Comparison of ENCODE assay signal across 2 cellular contexts in the genomic region with DNA sequence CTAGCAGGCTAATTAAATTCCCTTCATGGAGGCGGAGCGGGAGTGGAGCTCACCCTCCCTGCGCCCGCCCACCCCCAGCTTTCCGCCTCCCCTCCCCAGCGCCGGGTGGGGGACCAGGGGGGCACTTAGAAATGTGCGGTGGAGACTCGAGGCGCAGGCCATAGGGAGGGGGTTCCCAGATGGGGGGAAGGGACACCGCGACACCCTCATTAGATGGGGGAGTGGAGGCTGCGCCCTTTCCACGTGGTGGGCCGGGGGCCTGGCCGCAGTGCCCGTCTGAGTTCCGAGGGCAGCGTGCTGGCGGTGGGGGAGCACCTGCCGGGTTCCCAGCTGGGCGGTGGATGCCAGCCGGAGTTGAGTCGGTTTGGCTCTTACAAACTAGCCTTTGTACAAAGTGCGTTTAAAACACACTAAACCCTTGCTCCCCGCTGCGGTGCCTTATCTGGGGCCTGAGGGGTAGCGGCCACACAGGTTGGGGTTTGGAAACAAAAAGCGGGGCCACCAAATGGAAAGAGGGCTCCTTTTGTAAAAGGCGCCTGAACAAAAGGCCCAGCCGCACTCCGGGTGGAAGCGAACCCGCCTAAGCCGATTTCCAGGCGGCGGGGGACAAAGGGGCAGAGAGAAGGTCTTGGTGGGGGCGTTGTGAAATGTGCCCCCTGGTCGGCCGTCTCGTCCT.
TF ChIP-seq lines count a peak whose summit lies in the region.

No MANE protein-coding gene starts in this region.

TF ChIP-seq in SK-N-SH, 30 proteins besides CTCF, POLR2A, EP300 and RAD21 (continued from another document):
- TF ChIP-seq, protein P1, sequence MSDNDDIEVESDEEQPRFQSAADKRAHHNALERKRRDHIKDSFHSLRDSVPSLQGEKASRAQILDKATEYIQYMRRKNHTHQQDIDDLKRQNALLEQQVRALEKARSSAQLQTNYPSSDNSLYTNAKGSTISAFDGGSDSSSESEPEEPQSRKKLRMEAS (IDR thresholded peaks at IDR 0.05; ENCODE audit: low read depth) = no peak

TF ChIP-seq in SK-N-SH treated with all-trans-retinoic acid at 6 μM for 48 hours, 23 proteins besides CTCF, POLR2A, EP300 and RAD21 (continued from another document):
- no peak for TF ChIP-seq TSHZ2 (CRISPR knock-in tag; IDR thresholded peaks at IDR 0.05)
- TF ChIP-seq ISL1 (CRISPR knock-in tag; IDR thresholded peaks at IDR 0.05) = no peak
- TF ChIP-seq RARB (CRISPR knock-in tag; IDR thresholded peaks at IDR 0.05) = no peak
- no peak for TF ChIP-seq ZNF8 (CRISPR knock-in tag; IDR thresholded peaks at IDR 0.05)
